ENCODE assay signal across 7 cellular contexts in the genomic region with DNA sequence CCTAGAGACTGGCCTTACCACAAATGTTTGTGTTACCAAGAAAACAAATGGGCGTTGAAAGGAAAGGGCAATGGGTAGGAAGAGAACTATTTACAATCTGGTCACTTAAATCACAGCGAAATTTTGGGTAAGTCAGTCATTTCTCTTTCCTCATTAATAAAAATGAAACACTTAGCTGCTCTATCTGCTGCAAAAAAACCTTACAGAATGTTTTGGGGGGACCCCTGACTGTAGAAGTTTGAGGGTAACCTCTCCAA. TPM values are rescaled to one million over a fixed set of nuclear protein-coding genes. Genes with fewer than 3 reads are reported as not detected.
DNase-seq lines count a peak whose midpoint lies in the region; ATAC-seq and TF ChIP-seq lines count a peak whose summit lies in the region.

No MANE protein-coding gene starts in this region.

- CTCF ChIA-PET in activated CD8-positive, alpha-beta T cell treated with anti-CD3 and anti-CD28 coated beads for 36 hours (lab: Charles Lee) = interaction anchor here (0.8 to 4.1 kb wide), 4 partner anchors 10 to 38 kb away, joined by 3 to 30 read pairs (median 5); a partner anchor contains a TSS

- peak overlapping the region; percentile 95 for H3K4me3 ChIP-seq in HUES48 (ENCODE audit: low read depth, low read length)
- H3K4me3 ChIP-seq in iPS-15b (ENCODE audit: low read depth, low read length) = peak overlapping the region; percentile 87

- no peaks in the 10 kb centered on the region for H3K9me3 Mint-ChIP-seq in activated CD8-positive, alpha-beta T cell treated with anti-CD3 and anti-CD28 coated beads for 36 hours
- no peaks in the 10 kb centered on the region for H3K9me3 Mint-ChIP-seq in stimulated activated naive CD8-positive, alpha-beta T cell treated with anti-CD3 and anti-CD28 coated beads, Interleukin-15, amount 100 ng/mL, for 72 hours

- no peak for DNase-seq in activated CD8-positive, alpha-beta T cell treated with anti-CD3 and anti-CD28 coated beads for 36 hours
- DNase-seq in stimulated activated naive CD8-positive, alpha-beta T cell treated with anti-CD3 and anti-CD28 coated beads, Interleukin-15, amount 100 ng/mL, for 72 hours = no peak
- no peak for DNase-seq in 8988T

- H3K36me3 ChIP-seq in HUES48 (ENCODE audit: control insufficient read depth, insufficient read depth, low read length) = peaks cover 12% of the 10 kb centered on the region; the same call in 1 of the 2 replicates
- H3K36me3 ChIP-seq in iPS-15b (ENCODE audit: control insufficient read depth, insufficient read depth, low read length) = no peaks in the 10 kb centered on the region

- H3K4me1 ChIP-seq in HUES48 (ENCODE audit: control insufficient read depth, insufficient read depth, low read length) = peaks cover 34% of the 10 kb centered on the region
- H3K4me1 ChIP-seq in iPS-15b (ENCODE audit: control insufficient read depth, insufficient read depth, low read length) = peaks cover 25% of the 10 kb centered on the region

- H3K9me3 ChIP-seq in HUES48 (ENCODE audit: control insufficient read depth, insufficient read depth, low read length) = no peaks in the 10 kb centered on the region
- H3K9me3 ChIP-seq in iPS-15b (ENCODE audit: control insufficient read depth, insufficient read depth, low read length) = no peaks in the 10 kb centered on the region

- TF ChIP-seq CTCF in activated CD8-positive, alpha-beta T cell treated with anti-CD3 and anti-CD28 coated beads for 36 hours (IDR thresholded peaks at IDR 0.05) = no peak

- intact Hi-C loops in activated CD8-positive, alpha-beta T cell treated with anti-CD3 and anti-CD28 coated beads for 36 hours (cut with micrococcal nuclease) = no loop called here

- H3K9ac ChIP-seq in HUES48 (ENCODE audit: low read depth, low read length) = peak overlapping the region; percentile 50
- peak overlapping the region; percentile 70 for H3K9ac ChIP-seq in iPS-15b (ENCODE audit: low read depth, low read length)

- H3K27ac Mint-ChIP-seq in activated CD8-positive, alpha-beta T cell treated with anti-CD3 and anti-CD28 coated beads for 36 hours = peak overlapping the region; percentile 94
- peak overlapping the region; percentile 93 to 97 for H3K27ac Mint-ChIP-seq in stimulated activated naive CD8-positive, alpha-beta T cell treated with anti-CD3 and anti-CD28 coated beads, Interleukin-15, amount 100 ng/mL, for 72 hours

- H3K36me3 Mint-ChIP-seq in activated CD8-positive, alpha-beta T cell treated with anti-CD3 and anti-CD28 coated beads for 36 hours (ENCODE audit: low read depth) = peaks cover 28% of the 10 kb centered on the region

- H3K27me3 ChIP-seq in HUES48 (ENCODE audit: control insufficient read depth, insufficient read depth, low read length) (no peaks in the 10 kb centered on the region), iPS-15b (ENCODE audit: control insufficient read depth, insufficient read depth, low read length) (no peaks in the 10 kb centered on the region)

- peak overlapping the region; percentile 93 for H3K4me3 Mint-ChIP-seq in activated CD8-positive, alpha-beta T cell treated with anti-CD3 and anti-CD28 coated beads for 36 hours
- H3K4me3 Mint-ChIP-seq in stimulated activated naive CD8-positive, alpha-beta T cell treated with anti-CD3 and anti-CD28 coated beads, Interleukin-15, amount 100 ng/mL, for 72 hours = peak overlapping the region; percentile 88 to 94

- no peaks in the 10 kb centered on the region for H3K27me3 Mint-ChIP-seq in activated CD8-positive, alpha-beta T cell treated with anti-CD3 and anti-CD28 coated beads for 36 hours
- no peaks in the 10 kb centered on the region for H3K27me3 Mint-ChIP-seq in stimulated activated naive CD8-positive, alpha-beta T cell treated with anti-CD3 and anti-CD28 coated beads, Interleukin-15, amount 100 ng/mL, for 72 hours

- H3K27ac ChIP-seq in HUES48 (ENCODE audit: low read depth, low read length) = peak overlapping the region; percentile 97

- peaks cover 42% of the 10 kb centered on the region for H3K4me1 Mint-ChIP-seq in activated CD8-positive, alpha-beta T cell treated with anti-CD3 and anti-CD28 coated beads for 36 hours (ENCODE audit: low read depth)
- peaks cover 63% of the 10 kb centered on the region for H3K4me1 Mint-ChIP-seq in stimulated activated naive CD8-positive, alpha-beta T cell treated with anti-CD3 and anti-CD28 coated beads, Interleukin-15, amount 100 ng/mL, for 72 hours

- no peak for ATAC-seq in activated CD8-positive, alpha-beta T cell treated with anti-CD3 and anti-CD28 coated beads for 36 hours
- ATAC-seq in stimulated activated naive CD8-positive, alpha-beta T cell treated with anti-CD3 and anti-CD28 coated beads, Interleukin-15, amount 100 ng/mL, for 72 hours = no peak
- ATAC-seq in GM21717 (IDR thresholded peaks at IDR 0.05; ENCODE audit: unreplicated experiment) = no peak
- ATAC-seq in HG03159 (IDR thresholded peaks at IDR 0.05; ENCODE audit: unreplicated experiment) = no peak

- POLR2A ChIA-PET in activated CD8-positive, alpha-beta T cell treated with anti-CD3 and anti-CD28 coated beads for 36 hours (lab: Charles Lee) = interaction anchor here (0.6 to 3.9 kb wide), 8 partner anchors 9 to 365 kb away, joined by 3 to 22 read pairs (median 3); a partner anchor contains a TSS

RNA-seq across cellular contexts. Expression of a gene that starts 0.7 kb away (rescaled TPM):
- 100 to 1,000 TPM; 152 to 157 TPM for total RNA-seq in activated CD8-positive, alpha-beta T cell treated with anti-CD3 and anti-CD28 coated beads for 36 hours

RNA-seq across cellular contexts. Expression of a gene that starts 1.5 kb away (rescaled TPM):
- total RNA-seq in activated CD8-positive, alpha-beta T cell treated with anti-CD3 and anti-CD28 coated beads for 36 hours = 10 to 100 TPM; 40.4 to 42.2 TPM

RNA-seq across cellular contexts. Expression of a gene that starts 3.9 kb away (rescaled TPM):
- 10 to 100 TPM; 40.6 to 40.7 TPM for total RNA-seq in activated CD8-positive, alpha-beta T cell treated with anti-CD3 and anti-CD28 coated beads for 36 hours

RNA-seq across cellular contexts. Expression of a gene that starts 26.9 kb away (rescaled TPM):
- total RNA-seq in activated CD8-positive, alpha-beta T cell treated with anti-CD3 and anti-CD28 coated beads for 36 hours = 10 to 100 TPM; 78.7 to 90.9 TPM

RNA-seq across cellular contexts. Expression of a gene that starts 38.7 kb away (rescaled TPM):
- under 1 TPM in 1 of 2 experiments, not detected in 1; 0.83 TPM for total RNA-seq in activated CD8-positive, alpha-beta T cell treated with anti-CD3 and anti-CD28 coated beads for 36 hours
